Comparison of ENCODE assay signal across 8 cellular contexts in genomic region chr22:36439481-36440271, GRCh38. TPM values are rescaled to one million over a fixed set of nuclear protein-coding genes. Genes with fewer than 3 reads are reported as not detected.
DNase-seq lines count a peak whose midpoint lies in the region; ATAC-seq, FAIRE-seq and TF ChIP-seq lines count a peak whose summit lies in the region.

No MANE protein-coding gene starts in this region.

- ATAC-seq in esophagus mucosa (peak; percentile 32), HG03469 (IDR thresholded peaks at IDR 0.05; ENCODE audit: unreplicated experiment) (no peak), GM21717 (IDR thresholded peaks at IDR 0.05; ENCODE audit: unreplicated experiment) (no peak)

- peak overlapping the region; percentile 85 for H2BK120ac ChIP-seq in trophoblast cell (ENCODE audit: insufficient read depth, low read length, poor library complexity)

- H3K4me3 ChIP-seq in trophoblast cell (ENCODE audit: low read depth, low read length) (no peak overlapping the region), thyroid gland (replicated peaks in 1 of 3) (no peak overlapping the region)

- H3K79me1 ChIP-seq in trophoblast cell (ENCODE audit: low read length) = peaks cover 35% of the 10 kb centered on the region

- no peak for FAIRE-seq in D721Med (lab: Jason Lieb, UNC)

- H3K23ac ChIP-seq in trophoblast cell (ENCODE audit: low read length) = no peak overlapping the region

- TF ChIP-seq CTCF in thyroid gland (IDR thresholded peaks at IDR 0.05) (no peak), D721Med (IDR thresholded peaks at IDR 0.05; ENCODE audit: insufficient read depth, missing control alignments) (no peak)

- H3K27ac ChIP-seq in trophoblast cell (ENCODE audit: low read depth, low read length) (peak overlapping the region; percentile 92), thyroid gland (peak overlapping the region in 1 of 3 donors; percentile 23)

- H2BK5ac ChIP-seq in trophoblast cell (ENCODE audit: low read depth, low read length, poor library complexity) = peak overlapping the region; percentile 75

- H3K18ac ChIP-seq in trophoblast cell (ENCODE audit: low read length) = peak overlapping the region; percentile 56

- H2BK12ac ChIP-seq in trophoblast cell (ENCODE audit: low read length) = peak overlapping the region; percentile 87

- no peak overlapping the region for H2AK5ac ChIP-seq in trophoblast cell (ENCODE audit: low read length)

- H4K8ac ChIP-seq in trophoblast cell (ENCODE audit: low read depth, low read length) = no peak overlapping the region

- no peak overlapping the region for H2AFZ ChIP-seq in trophoblast cell (ENCODE audit: insufficient read depth, low read length, poor library complexity)

- TF ChIP-seq POLR2A in thyroid gland (IDR thresholded peaks at IDR 0.05) = no peak

- H4K12ac ChIP-seq in trophoblast cell (ENCODE audit: low read depth, low read length) = no peak overlapping the region

- intact Hi-C loops in thyroid gland (cut with DNase I) = no loop called here

- H3K27me3 ChIP-seq in trophoblast cell (ENCODE audit: insufficient read depth, low read length) (no peaks in the 10 kb centered on the region), thyroid gland (no peaks in the 10 kb centered on the region)

- H3K9me3 ChIP-seq in trophoblast cell (ENCODE audit: insufficient read depth, low read depth, low read length) (no peaks in the 10 kb centered on the region), thyroid gland (no peaks in the 10 kb centered on the region)

- no CpG with 5 or more reads among the region's 6 CpGs for WGBS in trophoblast cell (ENCODE audit: extremely low coverage, insufficient coverage, insufficient read length)
- 91 to 92% methylated on average over 6 of the region's 6 CpGs for WGBS in thyroid gland, 2 donors

- H3K4me2 ChIP-seq in trophoblast cell (ENCODE audit: low read length) = peak overlapping the region; percentile 30

- H3K36me3 ChIP-seq in trophoblast cell (ENCODE audit: control insufficient read depth in 1 of 2, insufficient read depth in 2 of 2, low read length in 2 of 2) (no peaks in the 10 kb centered on the region), thyroid gland (no peaks in the 10 kb centered on the region)

- peaks cover 2% of the 10 kb centered on the region for H3K79me2 ChIP-seq in trophoblast cell (ENCODE audit: control insufficient read depth, insufficient read depth, low read length, poor library complexity)

- peak overlapping the region; percentile 92 for H4K91ac ChIP-seq in trophoblast cell (ENCODE audit: low read depth, low read length)

- no peak overlapping the region for H3K9ac ChIP-seq in trophoblast cell (ENCODE audit: low read length)

- peak overlapping the region; percentile 23 for H3K4ac ChIP-seq in trophoblast cell (ENCODE audit: low read depth, low read length)

- H3K4me1 ChIP-seq in trophoblast cell (ENCODE audit: control insufficient read depth in 1 of 2, insufficient read depth in 2 of 2, low read length in 2 of 2) = peaks cover 23 to 30% of the 10 kb centered on the region in 2 experiments
- H3K4me1 ChIP-seq in thyroid gland = peaks cover 17 to 21% of the 10 kb centered on the region in 2 donors

- H3K14ac ChIP-seq in trophoblast cell (ENCODE audit: low read length) = peak overlapping the region; percentile 55

- DNase-seq in DMS53 treated with DMSO at 0.1 percent for 48 hours (lab: John Stamatoyannopoulos, UW; ENCODE audit: unreplicated experiment) (peak; percentile 9), NCI-H69 (lab: John Stamatoyannopoulos, UW) (peak; percentile 71), trophoblast cell (peak; percentile 92 to 94), thyroid gland (no peak), D721Med (ENCODE audit: insufficient read length, low spot score) (no peak)

RNA-seq across cellular contexts. Expression of gene TXN2, which starts 41.8 kb away (rescaled TPM):
- total RNA-seq in esophagus mucosa = 103 TPM
- 47.7 and 47.8 TPM in 2 replicates for polyA plus RNA-seq in trophoblast cell (2013)
- 100 to 1,000 TPM in 1 of 4 donors, 10 to 100 TPM in 3; 56.7 to 115 (median 75.6) TPM for total RNA-seq in thyroid gland

RNA-seq across cellular contexts. Expression of gene MYH9, which starts 51.9 kb away (rescaled TPM):
- total RNA-seq in esophagus mucosa = 487 TPM
- polyA plus RNA-seq in trophoblast cell (2013) = 280 and 288 TPM in 2 replicates
- 100 to 1,000 TPM; 228 to 375 (median 275) TPM for total RNA-seq in thyroid gland

Comparison
In these comparisons a context has a peak if more than half of its experiments do, and no peak if none do; other contexts are left out.
1. DNase-seq: peak in DMS53 treated with DMSO at 0.1 percent for 48 hours (single experiment), NCI-H69 (single experiment) and trophoblast cell (2 of 2); none in thyroid gland (0 of 2) and D721Med (single experiment).